ENCODE assay signal across 10 cellular contexts in the genomic region with DNA sequence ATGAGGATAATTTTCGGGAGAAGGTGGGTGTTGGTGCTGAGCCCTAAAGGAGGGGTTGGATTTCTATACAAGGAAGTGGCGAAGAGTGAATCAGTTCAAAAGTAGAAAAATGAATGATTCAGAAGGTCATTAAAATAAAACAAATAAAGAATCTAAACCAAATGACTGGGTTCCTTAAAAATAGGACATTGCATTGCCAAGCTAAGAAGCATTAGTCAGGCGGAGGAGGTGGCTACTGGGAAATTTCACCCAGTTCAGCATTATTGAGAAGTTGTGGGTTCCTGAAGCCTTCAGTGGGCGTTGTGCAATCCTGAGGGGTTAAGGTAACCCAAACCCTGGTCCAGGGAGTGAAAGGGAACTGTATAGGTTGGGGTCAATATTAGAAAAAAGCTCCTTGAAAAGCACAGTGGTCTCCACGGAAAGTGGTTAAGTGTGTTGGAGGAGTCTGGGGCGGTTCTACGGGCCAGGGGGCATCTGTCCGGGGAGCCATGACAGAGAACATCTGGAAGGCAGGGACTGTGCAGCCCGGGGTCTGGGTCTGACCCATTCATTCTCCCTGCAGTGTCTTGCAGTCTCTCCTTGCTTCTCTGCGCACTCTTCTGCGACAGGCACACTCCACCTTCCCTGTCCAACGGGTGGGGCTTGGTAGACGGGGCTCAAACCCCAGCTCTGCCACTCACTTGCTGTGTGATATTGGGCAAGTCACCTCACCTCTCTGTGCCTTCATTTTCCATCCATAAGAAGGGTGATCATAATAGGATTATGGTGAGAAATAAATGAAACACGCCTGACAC. TPM values are rescaled to one million over a fixed set of nuclear protein-coding genes. Genes with fewer than 3 reads are reported as not detected.
DNase-seq lines count a peak whose midpoint lies in the region; ATAC-seq and TF ChIP-seq lines count a peak whose summit lies in the region.
"Had no signal": no experiment of that assay in that cellular context is flagged by ENCODE, and none has a peak within 500 bp of the region (broad histone marks: within the 10 kb centered on the region; RNA-seq: fewer than 3 reads in every experiment).

No MANE protein-coding gene starts in this region.

- H3K9ac ChIP-seq in skeletal muscle tissue (ENCODE audit: low read depth in 1 of 3, low read length in 3 of 3): no peak overlapping the region

- TF ChIP-seq CTCF in WERI-Rb-1 (IDR thresholded peaks at IDR 0.05; ENCODE audit: low read depth, low read length): no peak

- H3K4me1 ChIP-seq in skeletal muscle tissue (ENCODE audit: control insufficient read depth in 3 of 3, insufficient read depth in 3 of 3, low read length in 3 of 3): peaks cover 22 to 33% (median 31%) of the 10 kb centered on the region in 3 donors

- DNase-seq in GM04504 (ENCODE audit: low read depth) (peak; percentile 82), SIG-M5 (lab: John Stamatoyannopoulos, UW) (peak; percentile 64), fibroblast of peridontal ligament (ENCODE audit: extremely low read depth) (peak; percentile 96), WERI-Rb-1 (no peak), occipital lobe (lab: John Stamatoyannopoulos, UW) (no peak), iPS-NIHi11 (ENCODE audit: low spot score) (no peak)
- DNase-seq: NCI-H524 treated with DMSO at 0.1 percent for 48 hours, retina had no signal

- no peak for ATAC-seq in GM19463 (IDR thresholded peaks at IDR 0.05; ENCODE audit: unreplicated experiment)

- no peak overlapping the region for H3K4me3 ChIP-seq in skeletal muscle tissue (ENCODE audit: low read length in 3 of 3)
- no peak overlapping the region for H3K4me3 ChIP-seq in WERI-Rb-1 (ENCODE audit: low read depth, low read length)

- peak overlapping the region; percentile 57 for H3K27ac ChIP-seq in skeletal muscle tissue (ENCODE audit: low read depth, low read length)
- H3K27ac ChIP-seq in WERI-Rb-1: no peak overlapping the region

- no peaks in the 10 kb centered on the region for H3K36me3 ChIP-seq in skeletal muscle tissue (ENCODE audit: control insufficient read depth in 3 of 3, insufficient read depth in 3 of 3, low read length in 3 of 3)
- no peaks in the 10 kb centered on the region for H3K36me3 ChIP-seq in WERI-Rb-1

- H3K9me3 ChIP-seq in skeletal muscle tissue (ENCODE audit: control insufficient read depth in 3 of 3, low read length in 3 of 3) (no peaks in the 10 kb centered on the region), WERI-Rb-1 (ENCODE audit: severe bottlenecking) (no peaks in the 10 kb centered on the region)

- H3K27me3 ChIP-seq in skeletal muscle tissue (ENCODE audit: control insufficient read depth in 3 of 3, insufficient read depth in 3 of 3, low read length in 3 of 3) (no peaks in the 10 kb centered on the region), WERI-Rb-1 (ENCODE audit: insufficient read depth, low read depth, severe bottlenecking) (no peaks in the 10 kb centered on the region)

RNA-seq across cellular contexts. Expression of gene DUSP1, which starts 27.6 kb away (rescaled TPM):
- total RNA-seq in skeletal muscle tissue: 67.3 TPM
- total RNA-seq in occipital lobe: 54.1 TPM

RNA-seq across cellular contexts. Expression of gene ERGIC1, which starts 35.4 kb away (rescaled TPM):
- total RNA-seq in skeletal muscle tissue: 46.4 TPM
- total RNA-seq in occipital lobe: 41.5 TPM

Comparison
In these comparisons a context has a peak if more than half of its experiments do, and no peak if none do; other contexts are left out.
1. DNase-seq: peak in GM04504 (single experiment), SIG-M5 (single experiment) and fibroblast of peridontal ligament (single experiment); none in WERI-Rb-1 (single experiment), occipital lobe (single experiment) and iPS-NIHi11 (single experiment).